22 cellular contexts compared by ENCODE assay signal in genomic region chr6:134211297-134211696, GRCh38.
"Had no signal": no experiment of that assay in that cellular context is flagged by ENCODE, and none has a peak within 500 bp of the region (broad histone marks: within the 10 kb centered on the region; RNA-seq: fewer than 3 reads in every experiment).

No MANE protein-coding gene starts in this region.

- H3K4me3 ChIP-seq: coronary artery, heart left ventricle, neural progenitor cell, ovary, prostate gland, right lobe of liver, spleen, tibial nerve, upper lobe of right lung, vagina had no signal

- H3K9me3 ChIP-seq: heart left ventricle, ovary, prostate gland, right lobe of liver, spleen, testis, tibial nerve, upper lobe of right lung, vagina had no signal

- DNase-seq: effector CD8-positive, alpha-beta T cell; foreskin melanocyte; heart left ventricle; left colon; mammary epithelial cell; ovary; retina; right lobe of liver; spleen; stimulated activated CD4-positive, alpha-beta T cell treated with anti-CD3 and anti-CD28 coated beads, Interleukin-15, amount 100 ng/mL, for 24 hours; stimulated activated CD4-positive, alpha-beta T cell treated with anti-CD3 and anti-CD28 coated beads, Interleukin-1b, Interleukin-23, amount 100 ng/mL, for 48 hours; stimulated activated CD4-positive, alpha-beta T cell treated with anti-CD3 and anti-CD28 coated beads, Interleukin-4, amount 100 ng/mL, for 24 hours; stimulated activated naive B cell treated with anti-CD40 and anti-IgM and Interleukin-4, amounts not matched to agents 10 μg/mL and 1 μg/mL and 100 μg/mL, for 72 hours; stimulated activated naive CD8-positive, alpha-beta T cell treated with anti-CD3 and anti-CD28 coated beads, Interleukin-15, amount 100 ng/mL, for 72 hours; testis; upper lobe of right lung had no signal

- H3K27ac ChIP-seq: coronary artery, heart left ventricle, neural progenitor cell, ovary, prostate gland, right lobe of liver, spleen, testis, tibial nerve, upper lobe of right lung, vagina had no signal

- H3K36me3 ChIP-seq: heart left ventricle, neural progenitor cell, ovary, prostate gland, right lobe of liver, spleen, tibial nerve, upper lobe of right lung, vagina had no signal

- ATAC-seq: heart left ventricle; left colon; natural killer cell treated with Interleukin-12 subunit alpha and Interleukin-12 subunit beta and Interleukin-15 and Interleukin-18, amount 100 ng/mL, for 72 hours; right lobe of liver; stimulated activated naive B cell treated with anti-CD40 and anti-IgM and Interleukin-4, amounts not matched to agents 10 μg/mL and 1 μg/mL and 100 μg/mL, for 72 hours; stimulated activated naive CD8-positive, alpha-beta T cell treated with anti-CD3 and anti-CD28 coated beads, Interleukin-15, amount 100 ng/mL, for 72 hours; upper lobe of right lung had no signal

- H3K4me1 ChIP-seq: neural progenitor cell, prostate gland, right lobe of liver, testis, tibial nerve, upper lobe of right lung, vagina had no signal

- H3K27me3 ChIP-seq: heart left ventricle, neural progenitor cell, ovary, right lobe of liver, spleen, testis, tibial nerve, upper lobe of right lung, vagina had no signal
